Comparison of ENCODE assay signal across 16 cellular contexts in the genomic region with DNA sequence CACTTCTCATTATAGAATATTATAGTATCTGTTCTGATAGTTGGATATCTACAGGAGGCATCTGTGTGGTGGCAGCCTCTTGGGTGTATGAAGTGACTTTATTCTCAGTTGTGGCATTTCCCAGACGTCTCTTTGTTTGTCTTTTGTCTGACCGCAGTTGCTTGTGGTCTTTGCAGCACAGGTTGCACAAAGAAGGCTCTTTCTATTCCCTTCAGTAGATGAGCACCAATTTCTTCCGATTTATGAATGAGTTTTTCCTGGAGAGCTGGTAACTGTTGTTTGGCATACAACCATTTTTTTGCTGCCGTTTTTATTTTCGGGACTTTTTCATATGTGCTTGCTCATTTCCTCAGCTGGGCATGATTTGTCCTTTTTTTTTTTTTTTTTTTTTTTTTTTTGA. TPM values are rescaled to one million over a fixed set of nuclear protein-coding genes. Genes with fewer than 3 reads are reported as not detected.
A peak's percentile ranks its signal among the peaks of the same experiment; 100 is the strongest.
DNase-seq lines count a peak whose midpoint lies in the region; ATAC-seq, FAIRE-seq and TF ChIP-seq lines count a peak whose summit lies in the region.
"Had no signal": no experiment of that assay in that cellular context is flagged by ENCODE, and none has a peak within 500 bp of the region (broad histone marks: within the 10 kb centered on the region; RNA-seq: fewer than 3 reads in every experiment).

No MANE protein-coding gene starts in this region.

- no peak overlapping the region for H3K27ac Mint-ChIP-seq in naive thymus-derived CD4-positive, alpha-beta T cell

- H3K36me3 Mint-ChIP-seq in naive thymus-derived CD4-positive, alpha-beta T cell: no peaks in the 10 kb centered on the region

- TF ChIP-seq CTCF in foreskin keratinocyte (conservative IDR thresholded peaks at IDR 0.05): no peak

- H3K27me3 ChIP-seq in foreskin keratinocyte (no peaks in the 10 kb centered on the region), small intestine (ENCODE audit: control insufficient read depth in 2 of 2, insufficient read depth in 2 of 2, low read length in 2 of 2) (no peaks in the 10 kb centered on the region)
- H3K27me3 ChIP-seq in naive thymus-derived CD4-positive, alpha-beta T cell (ENCODE audit: control insufficient read depth in 2 of 2, insufficient read depth in 2 of 2, low read length in 2 of 2): no peaks in the 10 kb centered on the region

- H3K4me3 ChIP-seq in naive thymus-derived CD4-positive, alpha-beta T cell (ENCODE audit: low read length): no peak overlapping the region
- H3K4me3 ChIP-seq in small intestine (ENCODE audit: low read depth in 1 of 2, low read length in 2 of 2): no peak overlapping the region

- H3K4me1 Mint-ChIP-seq in naive thymus-derived CD4-positive, alpha-beta T cell: peaks cover 0 to 7% (median 4%) of the 10 kb centered on the region in 7 donors
- H3K4me1 Mint-ChIP-seq: central memory CD8-positive, alpha-beta T cell had no signal

- H3K27me3 Mint-ChIP-seq in naive thymus-derived CD4-positive, alpha-beta T cell: peaks cover 2 to 20% (median 12%) of the 10 kb centered on the region in 5 donors
- H3K27me3 Mint-ChIP-seq: central memory CD8-positive, alpha-beta T cell had no signal

- no peaks in the 10 kb centered on the region for H3K36me3 ChIP-seq in naive thymus-derived CD4-positive, alpha-beta T cell (ENCODE audit: control insufficient read depth in 2 of 3, insufficient read depth in 3 of 3, low read length in 3 of 3)
- no peaks in the 10 kb centered on the region for H3K36me3 ChIP-seq in small intestine (ENCODE audit: control insufficient read depth in 2 of 2, insufficient read depth in 2 of 2, low read length in 2 of 2)

- H3K27ac ChIP-seq in foreskin keratinocyte: no peak overlapping the region
- no peak overlapping the region for H3K27ac ChIP-seq in naive thymus-derived CD4-positive, alpha-beta T cell (ENCODE audit: low read depth, low read length)
- H3K27ac ChIP-seq in small intestine (ENCODE audit: low read depth in 1 of 2, low read length in 1 of 2): no peak overlapping the region
- H3K27ac ChIP-seq: C4-2B, epithelial cell of prostate had no signal

- intact Hi-C loops in naive thymus-derived CD4-positive, alpha-beta T cell (cut with micrococcal nuclease): no loop called here

- ATAC-seq in SK-N-SH treated with all-trans-retinoic acid at 6 μM for 48 hours: peak; percentile 30; the same call in 1 of the 3 replicates
- peak; percentile 12 for ATAC-seq in foreskin keratinocyte
- ATAC-seq in naive thymus-derived CD4-positive, alpha-beta T cell: no peak

- H3K4me1 ChIP-seq in foreskin keratinocyte (no peaks in the 10 kb centered on the region), small intestine (ENCODE audit: control insufficient read depth in 2 of 2, insufficient read depth in 1 of 2, low read depth in 1 of 2, low read length in 1 of 2) (no peaks in the 10 kb centered on the region)
- no peaks in the 10 kb centered on the region for H3K4me1 ChIP-seq in naive thymus-derived CD4-positive, alpha-beta T cell (ENCODE audit: control insufficient read depth in 2 of 2, insufficient read depth in 2 of 2, low read length in 2 of 2)

- DNase-seq in GDM1 (lab: John Stamatoyannopoulos, UW): peak; percentile 23
- DNase-seq in H4 (ENCODE audit: low spot score): peak; percentile 96
- DNase-seq in foreskin keratinocyte: no peak
- no peak for DNase-seq in naive thymus-derived CD4-positive, alpha-beta T cell
- no peak for DNase-seq in NCI-H2171 treated with DMSO at 0.1 percent for 48 hours (lab: John Stamatoyannopoulos, UW)
- DNase-seq in small intestine: no peak
- DNase-seq in COR-L47 (lab: John Stamatoyannopoulos, UW): no peak
- DNase-seq: activated CD8-positive, alpha-beta memory T cell treated with anti-CD3 and anti-CD28 coated beads for 24 hours; activated naive CD4-positive, alpha-beta T cell; NCI-H1092 treated with DMSO at 0.1 percent for 48 hours; NCI-H345 had no signal

- CTCF ChIA-PET in naive thymus-derived CD4-positive, alpha-beta T cell (lab: Charles Lee): no interaction called here

- no peak overlapping the region for H3K4me3 Mint-ChIP-seq in naive thymus-derived CD4-positive, alpha-beta T cell
- H3K4me3 Mint-ChIP-seq: central memory CD8-positive, alpha-beta T cell had no signal

- peaks cover 0 to 6% (median 0%) of the 10 kb centered on the region in 11 donors for H3K9me3 Mint-ChIP-seq in naive thymus-derived CD4-positive, alpha-beta T cell
- H3K9me3 Mint-ChIP-seq: central memory CD8-positive, alpha-beta T cell had no signal

- POLR2A ChIA-PET in naive thymus-derived CD4-positive, alpha-beta T cell (lab: Charles Lee): no interaction called here

- no peak for FAIRE-seq in small intestine (lab: Jason Lieb, UNC)

- H3K9me3 ChIP-seq in naive thymus-derived CD4-positive, alpha-beta T cell (ENCODE audit: control insufficient read depth in 2 of 3, low read length in 3 of 3): no peaks in the 10 kb centered on the region
- H3K9me3 ChIP-seq in small intestine (ENCODE audit: control insufficient read depth, low read depth): no peaks in the 10 kb centered on the region

- 55 to 77% (median 74%) methylated on average over 5 of the region's 5 CpGs for WGBS in small intestine, 3 donors

TF ChIP-seq in SK-N-SH treated with all-trans-retinoic acid at 6 μM for 48 hours, 23 proteins besides CTCF, POLR2A, EP300 and RAD21:
- no peak for TF ChIP-seq ZNF565 (CRISPR knock-in tag; conservative IDR thresholded peaks at IDR 0.05; ENCODE audit: low read depth)
- TF ChIP-seq CSDC2 (CRISPR knock-in tag; IDR thresholded peaks at IDR 0.05): no peak
- TF ChIP-seq ZFP30 (CRISPR knock-in tag; IDR thresholded peaks at IDR 0.05): no peak
- no peak for TF ChIP-seq BACH2 (CRISPR knock-in tag; IDR thresholded peaks at IDR 0.05; ENCODE audit: borderline replicate concordance)
- no peak for TF ChIP-seq PPARA (CRISPR knock-in tag; IDR thresholded peaks at IDR 0.05; ENCODE audit: borderline replicate concordance)
- no peak for TF ChIP-seq OSR1 (CRISPR knock-in tag; IDR thresholded peaks at IDR 0.05)
- TF ChIP-seq SNAI2 (CRISPR knock-in tag; IDR thresholded peaks at IDR 0.05): no peak
- TF ChIP-seq ARNTL (CRISPR knock-in tag; IDR thresholded peaks at IDR 0.05; ENCODE audit: borderline replicate concordance, low read depth): no peak
- TF ChIP-seq RARB (CRISPR knock-in tag; IDR thresholded peaks at IDR 0.05): no peak
- TF ChIP-seq PATZ1 (CRISPR knock-in tag; IDR thresholded peaks at IDR 0.05; ENCODE audit: borderline replicate concordance): no peak

RNA-seq across cellular contexts. Expression of gene MYO10, which starts 56.4 kb away (rescaled TPM):
- total RNA-seq in H4 (2014; rRNA removed; shearing (Covaris generic)): 28.7 and 34.7 TPM in 2 replicates
- total RNA-seq in foreskin keratinocyte: 57.7 and 62.5 TPM in 2 replicates
- polyA plus RNA-seq in foreskin keratinocyte (11.2 and 11.5 TPM in 2 replicates), small intestine (10 to 100 TPM; 10.3 to 22.5 (median 14.9) TPM)
- total RNA-seq in naive thymus-derived CD4-positive, alpha-beta T cell: 1 to 10 TPM in 1 of 5 experiments, not detected in 4; 1.0 TPM
- polyA plus RNA-seq in naive thymus-derived CD4-positive, alpha-beta T cell: under 1 TPM in 1 of 2 donors, not detected in 1; 0.02 TPM
- total RNA-seq: T-helper 1 cell treated with Interleukin-12 subunit alpha and Interleukin-12 subunit beta and Interleukin-4 antibody, amounts not matched to agents 30 ng/mL and 1 ng/mL, for 36 hours had no signal

Comparison
In these comparisons a context has a peak if more than half of its experiments do, and no peak if none do; other contexts are left out.
1. DNase-seq: peak in GDM1 (single experiment) and H4 (single experiment); none in foreskin keratinocyte (0 of 2), naive thymus-derived CD4-positive, alpha-beta T cell (0 of 9), NCI-H2171 treated with DMSO at 0.1 percent for 48 hours (single experiment), small intestine (single experiment) and COR-L47 (single experiment).
2. RNA of gene MYO10, which starts 56.4 kb away (total RNA-seq): 57.7 to 62.5 TPM in foreskin keratinocyte and 28.7 to 34.7 TPM in H4; 1.0 TPM in naive thymus-derived CD4-positive, alpha-beta T cell; every median in the first group is over 10 times any median in the second.